Comparison of ENCODE assay signal across 8 cellular contexts in genomic region chr9:126702501-126703329, GRCh38.
DNase-seq lines count a peak whose midpoint lies in the region; ATAC-seq and TF ChIP-seq lines count a peak whose summit lies in the region.

No MANE protein-coding gene starts in this region.

- no peaks in the 10 kb centered on the region for H3K9me3 Mint-ChIP-seq in activated CD8-positive, alpha-beta memory T cell treated with anti-CD3 and anti-CD28 coated beads, Interleukin-2, amount 10 ng/mL, durations not matched to agents 7 days and 5 days (ENCODE audit: low read depth)

- ATAC-seq in activated CD8-positive, alpha-beta memory T cell treated with anti-CD3 and anti-CD28 coated beads, Interleukin-2, amount 10 ng/mL, durations not matched to agents 7 days and 5 days: no peak
- ATAC-seq in heart right ventricle (peak in 1 of 8 donors; percentile 15), GM18870 (IDR thresholded peaks at IDR 0.05; ENCODE audit: unreplicated experiment) (no peak), HG03469 (IDR thresholded peaks at IDR 0.05; ENCODE audit: unreplicated experiment) (no peak)

- H3K4me1 Mint-ChIP-seq in activated CD8-positive, alpha-beta memory T cell treated with anti-CD3 and anti-CD28 coated beads, Interleukin-2, amount 10 ng/mL, durations not matched to agents 7 days and 5 days: peaks cover 14% of the 10 kb centered on the region

- intact Hi-C loops in heart right ventricle (cut with DNase I): loop anchor here in 3 of 10 donors (2.0 to 10.0 kb wide), 3 partner anchors 78 to 198 kb away; no protein-coding TSS in a partner anchor

- H3K9me3 ChIP-seq in HAP-1 (no peaks in the 10 kb centered on the region), heart right ventricle (no peaks in the 10 kb centered on the region)

- H3K27me3 ChIP-seq in HAP-1 (ENCODE audit: low read depth) (no peaks in the 10 kb centered on the region), heart right ventricle (peaks cover 11 to 66% (median 57%) of the 10 kb centered on the region in 7 donors)

- H3K36me3 ChIP-seq in HAP-1 (replicated peaks) (no peaks in the 10 kb centered on the region), heart right ventricle (no peaks in the 10 kb centered on the region)

- H3K4me3 Mint-ChIP-seq in activated CD8-positive, alpha-beta memory T cell treated with anti-CD3 and anti-CD28 coated beads, Interleukin-2, amount 10 ng/mL, durations not matched to agents 7 days and 5 days: no peak overlapping the region

- peaks cover 35% of the 10 kb centered on the region for H3K27me3 Mint-ChIP-seq in activated CD8-positive, alpha-beta memory T cell treated with anti-CD3 and anti-CD28 coated beads, Interleukin-2, amount 10 ng/mL, durations not matched to agents 7 days and 5 days

- H3K4me3 ChIP-seq in AG04449 (ENCODE audit: low read depth, low read length): no peak overlapping the region
- H3K4me3 ChIP-seq in HAP-1: no peak overlapping the region
- H3K4me3 ChIP-seq in heart right ventricle: no peak overlapping the region

- H3K36me3 Mint-ChIP-seq in activated CD8-positive, alpha-beta memory T cell treated with anti-CD3 and anti-CD28 coated beads, Interleukin-2, amount 10 ng/mL, durations not matched to agents 7 days and 5 days: no peaks in the 10 kb centered on the region

- H3K4me1 ChIP-seq in HAP-1 (peaks cover 16% of the 10 kb centered on the region), heart right ventricle (peaks cover 6 to 16% (median 14%) of the 10 kb centered on the region in 9 donors)

- POLR2A ChIA-PET in AG04449 (lab: Yijun Ruan, JAX): no interaction called here

- no peak overlapping the region for H3K27ac ChIP-seq in heart right ventricle

- in situ Hi-C loops in HAP-1 (cut with MboI; ENCODE audit: low sequenced_read_pairs): no loop called here

- WGBS in heart right ventricle, 2 donors: 31 to 34% methylated on average over 22 of the region's 22 CpGs

- peak; percentile 68 for TF ChIP-seq CTCF in AG04449 (IDR thresholded peaks at IDR 0.05; ENCODE audit: insufficient read depth, low read length, missing control alignments)
- peak in 8 of 9 donors; percentile 43 to 71 (median 59) for TF ChIP-seq CTCF in heart right ventricle (IDR thresholded peaks at IDR 0.05)

- CTCF ChIA-PET in AG04449 (lab: Yijun Ruan, JAX): interaction anchor here (0.9 to 8.2 kb wide), 14 partner anchors 8 to 95 kb away, joined by 3 to 252 read pairs (median 6); no protein-coding TSS in a partner anchor
- CTCF ChIA-PET in activated CD8-positive, alpha-beta memory T cell treated with anti-CD3 and anti-CD28 coated beads, Interleukin-2, amount 10 ng/mL, durations not matched to agents 7 days and 5 days (lab: Charles Lee): interaction anchor here (0.8 to 14.2 kb wide), 16 partner anchors 9 to 213 kb away, joined by 3 to 609 read pairs (median 3); partner anchors contain the start of gene LMX1B

- no peak overlapping the region for H3K27ac Mint-ChIP-seq in activated CD8-positive, alpha-beta memory T cell treated with anti-CD3 and anti-CD28 coated beads, Interleukin-2, amount 10 ng/mL, durations not matched to agents 7 days and 5 days

- DNase-seq in AG04449 (ENCODE audit: low read depth, low spot score): no peak
- DNase-seq in HAP-1 (ENCODE audit: low spot score in 2 of 2): peak; percentile 30 to 71
- peak; percentile 56 for DNase-seq in activated CD8-positive, alpha-beta memory T cell treated with anti-CD3 and anti-CD28 coated beads, Interleukin-2, amount 10 ng/mL, durations not matched to agents 7 days and 5 days
- DNase-seq in heart right ventricle: no peak
- peak; percentile 75 for DNase-seq in stimulated activated CD8-positive, alpha-beta memory T cell treated with anti-CD3 and anti-CD28 coated beads, Interleukin-4, amount 100 ng/mL, for 48 hours
- no peak for DNase-seq in NCI-H2171 treated with DMSO at 0.1 percent for 48 hours (lab: John Stamatoyannopoulos, UW)

Comparison
In these comparisons a context has a peak if more than half of its experiments do, and no peak if none do; other contexts are left out.
1. DNase-seq: peak in HAP-1 (2 of 2), activated CD8-positive, alpha-beta memory T cell treated with anti-CD3 and anti-CD28 coated beads, Interleukin-2, amount 10 ng/mL, durations not matched to agents 7 days and 5 days (single experiment) and stimulated activated CD8-positive, alpha-beta memory T cell treated with anti-CD3 and anti-CD28 coated beads, Interleukin-4, amount 100 ng/mL, for 48 hours (single experiment); none in AG04449 (single experiment), heart right ventricle (0 of 2) and NCI-H2171 treated with DMSO at 0.1 percent for 48 hours (single experiment).